8 cellular contexts compared by ENCODE assay signal in the genomic region with DNA sequence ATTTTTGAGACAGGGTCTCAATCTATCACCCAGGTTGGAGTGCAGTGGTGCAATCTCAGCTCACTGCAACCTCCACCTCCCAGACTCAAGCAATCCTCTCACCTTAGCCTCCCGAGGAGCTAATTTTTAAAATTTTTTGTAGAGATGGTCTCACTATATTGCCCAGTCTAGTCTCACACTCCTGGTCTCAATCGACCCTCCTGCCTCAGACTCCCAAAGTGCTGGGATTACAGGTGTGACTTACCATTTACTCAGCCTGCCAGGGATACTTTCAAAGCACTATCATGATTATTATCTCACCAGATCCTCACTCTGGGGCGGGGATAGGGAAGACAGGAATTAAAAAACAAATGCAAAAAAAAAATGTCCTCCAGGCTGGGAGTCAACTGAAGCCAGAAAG.
DNase-seq lines count a peak whose midpoint lies in the region; ATAC-seq and TF ChIP-seq lines count a peak whose summit lies in the region.

No MANE protein-coding gene starts in this region.

- in situ Hi-C loops in transverse colon (cut with MboI; ENCODE audit: low pct_ligation_motif_present in 1 of 4, low pct_unique_long_range_greater_than_20kb in 1 of 4, low sequenced_read_pairs in 3 of 4), result loop anchor here in 1 of 4 donors (10.0 kb wide), 1 partner anchor 50 kb away; no protein-coding TSS in a partner anchor

- H3K36me3 Mint-ChIP-seq in activated naive CD4-positive, alpha-beta T cell treated with anti-CD3 and anti-CD28 coated beads, Interleukin-2, amount 50 U/mL, for 24 hours, result no peaks in the 10 kb centered on the region
- H3K36me3 Mint-ChIP-seq in MCF 10A (ENCODE audit: insufficient read depth, unreplicated experiment), result no peaks in the 10 kb centered on the region

- no peaks in the 10 kb centered on the region for H3K9me3 Mint-ChIP-seq in activated naive CD4-positive, alpha-beta T cell treated with anti-CD3 and anti-CD28 coated beads, Interleukin-2, amount 50 U/mL, for 24 hours
- H3K9me3 Mint-ChIP-seq in MCF 10A (ENCODE audit: unreplicated experiment), result no peaks in the 10 kb centered on the region

- H3K4me3 ChIP-seq in muscle layer of duodenum (ENCODE audit: low read depth in 1 of 2, low read length in 2 of 2) (no peak overlapping the region), transverse colon (no peak overlapping the region)

- 82% methylated on average over 3 of the region's 3 CpGs; no CpG with 5 or more reads in 1 of the 2 donors for WGBS in transverse colon (ENCODE audit: low coverage in 1 of 2), 2 donors

- CTCF ChIA-PET in MCF 10A (lab: Yijun Ruan, JAX), result interaction anchor here (1.2 to 7.0 kb wide), 8 partner anchors 37 to 116 kb away, joined by 4 to 40 read pairs (median 10); no protein-coding TSS in a partner anchor

- intact Hi-C loops in MCF 10A (cut with micrococcal nuclease), result no loop called here
- intact Hi-C loops in transverse colon (cut with DNase I; ENCODE audit: low total_unique reads), result no loop called here

- H3K9me3 ChIP-seq in muscle layer of duodenum (ENCODE audit: control insufficient read depth in 1 of 2, low read length in 2 of 2) (no peaks in the 10 kb centered on the region), transverse colon (no peaks in the 10 kb centered on the region)

- no TSS peak for BruUV-seq in MCF 10A (replicated peaks; lab: Mats Ljungman, UMichigan)

- no peak for TF ChIP-seq POLR2A in transverse colon (IDR thresholded peaks at IDR 0.05)

- H3K4me3 Mint-ChIP-seq in activated naive CD4-positive, alpha-beta T cell treated with anti-CD3 and anti-CD28 coated beads, Interleukin-2, amount 50 U/mL, for 24 hours, result no peak overlapping the region
- H3K4me3 Mint-ChIP-seq in MCF 10A (ENCODE audit: unreplicated experiment), result peak overlapping the region; percentile 49

- H3K27me3 ChIP-seq in muscle layer of duodenum (ENCODE audit: low read depth, low read length), result no peaks in the 10 kb centered on the region
- no peaks in the 10 kb centered on the region for H3K27me3 ChIP-seq in transverse colon

- no peaks in the 10 kb centered on the region for H3K36me3 ChIP-seq in muscle layer of duodenum (ENCODE audit: control insufficient read depth in 1 of 2, insufficient read depth in 2 of 2, low read length in 2 of 2)
- no peaks in the 10 kb centered on the region for H3K36me3 ChIP-seq in transverse colon

- TF ChIP-seq CTCF in MCF 10A (IDR thresholded peaks at IDR 0.05; ENCODE audit: unreplicated experiment), result no peak
- no peak for TF ChIP-seq CTCF in transverse colon (IDR thresholded peaks at IDR 0.05)

- TF ChIP-seq EP300 in transverse colon (IDR thresholded peaks at IDR 0.05; ENCODE audit: low read depth), result no peak

- H3K27ac ChIP-seq in muscle layer of duodenum (ENCODE audit: low read length) (peak overlapping the region; percentile 43), transverse colon (peak overlapping the region; percentile 89 to 98 (median 94))

- H3K4me1 ChIP-seq in muscle layer of duodenum (ENCODE audit: control insufficient read depth in 1 of 2, insufficient read depth in 2 of 2, low read length in 2 of 2) (peaks cover 20 to 46% of the 10 kb centered on the region in 2 donors), transverse colon (peaks cover 28 to 59% (median 49%) of the 10 kb centered on the region in 4 donors)

- no peak for DNase-seq in activated naive CD4-positive, alpha-beta T cell treated with Interleukin-2 at 50 U/mL for 16 hours
- DNase-seq in MCF 10A (ENCODE audit: unreplicated experiment), result no peak
- DNase-seq in transverse colon, result no peak
- DNase-seq in NCI-H1092 (lab: John Stamatoyannopoulos, UW), result no peak
- no peak for DNase-seq in stimulated activated CD4-positive, alpha-beta T cell treated with anti-CD3 and anti-CD28 coated beads, Interleukin-12 subunit alpha, Interleukin-12 subunit beta, amount 100 ng/mL, for 4 hours

- H3K27ac Mint-ChIP-seq in activated naive CD4-positive, alpha-beta T cell treated with anti-CD3 and anti-CD28 coated beads, Interleukin-2, amount 50 U/mL, for 24 hours, result peak overlapping the region; percentile 71
- H3K27ac Mint-ChIP-seq in MCF 10A (ENCODE audit: low read depth, unreplicated experiment), result peak overlapping the region; percentile 35

- H3K4me1 Mint-ChIP-seq in activated naive CD4-positive, alpha-beta T cell treated with anti-CD3 and anti-CD28 coated beads, Interleukin-2, amount 50 U/mL, for 24 hours, result peaks cover 64% of the 10 kb centered on the region
- H3K4me1 Mint-ChIP-seq in MCF 10A (ENCODE audit: insufficient read depth, unreplicated experiment), result peaks cover 50% of the 10 kb centered on the region

- POLR2A ChIA-PET in MCF 10A (lab: Yijun Ruan, JAX), result interaction anchor here (0.5 to 11.7 kb wide), 10 partner anchors 14 to 306 kb away, joined by 3 to 325 read pairs (median 6); a partner anchor contains a TSS

- no peak for ATAC-seq in GM21390 (IDR thresholded peaks at IDR 0.05; ENCODE audit: unreplicated experiment)

- H3K27me3 Mint-ChIP-seq in activated naive CD4-positive, alpha-beta T cell treated with anti-CD3 and anti-CD28 coated beads, Interleukin-2, amount 50 U/mL, for 24 hours, result no peaks in the 10 kb centered on the region
- no peaks in the 10 kb centered on the region for H3K27me3 Mint-ChIP-seq in MCF 10A (ENCODE audit: insufficient read depth, unreplicated experiment)
